Comparison of ENCODE assay signal across 35 cellular contexts in the genomic region with DNA sequence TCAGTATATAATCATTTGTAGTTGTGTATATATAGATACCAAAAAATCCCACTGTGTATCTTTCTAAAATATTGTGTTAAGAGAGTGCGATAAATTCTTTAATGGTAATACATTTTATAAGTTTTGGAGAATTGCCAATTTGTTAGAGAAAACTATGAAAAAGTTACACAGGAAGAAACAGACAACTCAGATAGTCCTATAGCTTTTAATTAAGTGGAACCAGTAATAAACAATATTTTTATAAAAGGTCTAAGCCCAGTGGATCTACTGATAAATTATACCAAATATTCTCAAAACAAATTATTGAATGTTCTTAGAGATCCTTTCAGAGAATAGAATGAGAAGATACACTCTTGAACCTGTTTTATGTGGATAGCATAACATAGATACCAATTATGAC.
"Had no signal": no experiment of that assay in that cellular context is flagged by ENCODE, and none has a peak within 500 bp of the region (broad histone marks: within the 10 kb centered on the region; RNA-seq: fewer than 3 reads in every experiment).

No MANE protein-coding gene starts in this region.

- DNase-seq: Karpas-422, Kasumi-1, MG63, MM.1S, MV-4-11, NCI-H1048, NCI-H1092, NCI-H1092 treated with DMSO at 0.1 percent for 48 hours, NCI-H1105, NCI-H1105 treated with DMSO at 0.1 percent for 48 hours, NCI-H1417, NCI-H1417 treated with DMSO at 0.1 percent for 48 hours, NCI-H1436, NCI-H1436 treated with DMSO at 0.1 percent for 48 hours, NCI-H146, NCI-H1694, NCI-H1694 treated with DMSO at 0.1 percent for 48 hours, NCI-H187, NCI-H187 treated with DMSO at 0.1 percent for 48 hours, NCI-H1930, NCI-H2029, NCI-H2029 treated with DMSO at 0.1 percent for 48 hours, NCI-H2081, NCI-H2081 treated with DMSO at 0.1 percent for 48 hours, NCI-H2107, NCI-H2171, NCI-H2171 treated with DMSO at 0.1 percent for 48 hours, NCI-H2227 treated with DMSO at 0.1 percent for 48 hours, NCI-H226, NCI-H345, NCI-H446, NCI-H446 treated with DMSO at 0.1 percent for 48 hours, NCI-H510A, NCI-H510A treated with DMSO at 0.1 percent for 48 hours had no signal

- H3K9ac ChIP-seq: KMS-11 had no signal

- H3K27ac ChIP-seq: KMS-11 had no signal

- H3K27me3 ChIP-seq: MG63 had no signal

- H3K4me2 ChIP-seq: KMS-11 had no signal

- H3K4me3 ChIP-seq: MG63 had no signal
